8 cellular contexts compared by ENCODE assay signal in the genomic region with DNA sequence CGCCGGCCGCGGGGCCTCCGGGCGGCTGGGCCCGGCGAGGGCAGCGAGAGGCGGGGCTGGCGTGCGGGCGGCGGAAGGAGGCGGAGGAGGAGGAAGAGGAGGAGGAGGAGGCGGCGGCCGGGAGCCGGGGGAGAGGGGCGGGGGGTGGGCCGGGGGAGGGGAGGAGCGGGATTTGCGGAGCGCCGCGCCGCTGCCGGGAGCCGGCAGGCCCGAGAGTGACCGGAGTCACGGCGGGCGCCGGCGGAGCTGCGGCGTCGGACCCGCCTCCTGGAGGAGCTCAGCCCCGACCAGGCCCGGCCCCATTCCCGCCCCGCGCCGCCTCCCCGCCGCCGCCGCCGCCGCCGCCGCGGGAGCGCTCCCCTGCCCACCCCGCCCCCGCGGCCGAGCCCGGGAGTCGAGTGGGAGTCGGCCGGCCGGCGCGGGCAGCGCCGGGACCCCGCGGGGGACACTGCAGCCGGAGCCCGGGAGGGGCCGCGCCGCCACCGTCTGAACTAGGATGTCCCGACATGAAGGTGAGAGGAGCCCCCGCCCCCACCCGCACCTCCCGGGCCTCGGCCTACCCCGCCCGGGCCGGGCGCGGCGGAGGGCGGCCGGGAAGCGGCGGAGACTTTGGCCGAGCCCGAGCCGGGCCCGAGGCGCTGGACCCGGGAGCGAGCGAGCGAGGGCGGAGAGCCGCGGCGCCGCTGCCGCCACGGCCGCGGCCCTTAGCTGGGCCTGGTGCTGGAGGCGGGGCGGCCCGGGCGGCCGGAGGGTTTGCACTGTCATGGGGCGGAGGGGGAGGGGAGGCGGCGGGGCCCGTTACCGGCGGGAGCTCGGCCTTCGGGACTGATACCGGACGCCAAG. TPM values are rescaled to one million over a fixed set of nuclear protein-coding genes. Genes with fewer than 3 reads are reported as not detected.
DNase-seq lines count a peak whose midpoint lies in the region; ATAC-seq and TF ChIP-seq lines count a peak whose summit lies in the region.

A gene (plus strand): TSS at position 206 of the 843 bp plus-strand sequence. CDS start 291 bp downstream, at position 497.

- H3K27ac Mint-ChIP-seq in T-helper 17 cell: peak within 1 kb of the TSS; percentile 99
- H3K27ac Mint-ChIP-seq in type B pancreatic cell: peak within 1 kb of the TSS; percentile 95

- H3K36me3 Mint-ChIP-seq in T-helper 17 cell (ENCODE audit: low read depth): peaks cover 2% of the 10 kb centered on the region
- peaks cover 13% of the 10 kb centered on the region for H3K36me3 Mint-ChIP-seq in type B pancreatic cell

- H3K4me3 Mint-ChIP-seq in T-helper 17 cell (peak within 1 kb of the TSS; percentile 97), type B pancreatic cell (peak within 1 kb of the TSS; percentile 95)

- TF ChIP-seq EP300 in Ishikawa (IDR thresholded peaks at IDR 0.05; ENCODE audit: borderline replicate concordance): 0 out of 2 replicates have a peak, but pooled peaks have one; percentile 7

- H3K27me3 ChIP-seq in adrenal gland (no peaks in the 10 kb centered on the region), heart right ventricle (no peaks in the 10 kb centered on the region)

- no peak for TF ChIP-seq RAD21 in Ishikawa (IDR thresholded peaks at IDR 0.05; ENCODE audit: low read depth)

- TF ChIP-seq CTCF in adrenal gland (IDR thresholded peaks at IDR 0.05): no peak
- TF ChIP-seq CTCF in heart right ventricle (IDR thresholded peaks at IDR 0.05): no peak
- TF ChIP-seq CTCF in type B pancreatic cell (conservative IDR thresholded peaks at IDR 0.05): no peak

- no peaks in the 10 kb centered on the region for H3K27me3 Mint-ChIP-seq in T-helper 17 cell
- no peaks in the 10 kb centered on the region for H3K27me3 Mint-ChIP-seq in type B pancreatic cell

- H3K4me1 ChIP-seq in adrenal gland (replicated peaks in 1 of 2) (peaks cover 14 to 62% of the 10 kb centered on the region in 2 donors), heart right ventricle (peaks cover 6 to 72% (median 58%) of the 10 kb centered on the region in 9 donors)

- intact Hi-C loops in adrenal gland (cut with DNase I): no loop called here
- intact Hi-C loops in heart right ventricle (cut with DNase I): loop anchor here in 5 of 10 donors (2.0 to 5.0 kb wide), 3 partner anchors 36 to 44 kb away; no protein-coding TSS in a partner anchor
- intact Hi-C loops in posterior cingulate gyrus (cut with DNase I): no loop called here

- H3K9me3 Mint-ChIP-seq in type B pancreatic cell: no peaks in the 10 kb centered on the region

- H3K4me1 Mint-ChIP-seq in T-helper 17 cell (peaks cover 38% of the 10 kb centered on the region), type B pancreatic cell (ENCODE audit: unreplicated experiment) (peaks cover 36% of the 10 kb centered on the region)

- no peak for TF ChIP-seq POLR2A in adrenal gland (IDR thresholded peaks at IDR 0.05)

- WGBS in adrenal gland, 4 donors: 0 to 1% (median 1%) methylated on average over 32 to 112 of the region's 125 CpGs; no CpG with 5 or more reads in 1 of the 4 donors
- 0 to 1% methylated on average over 37 to 112 of the region's 125 CpGs for WGBS in heart right ventricle, 2 donors

- H3K27ac ChIP-seq in adrenal gland: peak within 1 kb of the TSS; percentile 91 to 99 (median 94)
- peak within 1 kb of the TSS; percentile 87 to 99 (median 96) for H3K27ac ChIP-seq in heart right ventricle

- peak; percentile 53 for ATAC-seq in GM21529 (IDR thresholded peaks at IDR 0.05; ENCODE audit: unreplicated experiment)
- peak; percentile 63 for ATAC-seq in T-helper 17 cell
- peak; percentile 67 to 81 (median 76) for ATAC-seq in heart right ventricle

- no peaks in the 10 kb centered on the region for H3K9me3 ChIP-seq in T-helper 17 cell (ENCODE audit: control insufficient read depth, low read length, poor library complexity, severe bottlenecking)
- no peaks in the 10 kb centered on the region for H3K9me3 ChIP-seq in adrenal gland (replicated peaks in 1 of 3)
- H3K9me3 ChIP-seq in heart right ventricle: no peaks in the 10 kb centered on the region

- no peaks in the 10 kb centered on the region for H3K36me3 ChIP-seq in adrenal gland (replicated peaks in 1 of 2)
- peaks cover 0 to 11% (median 0%) of the 10 kb centered on the region in 9 donors for H3K36me3 ChIP-seq in heart right ventricle

- DNase-seq in EH (ENCODE audit: low read depth) (peak; percentile 81), T-helper 17 cell (peak; percentile 51 to 69 (median 69)), adrenal gland (peak; percentile 74 to 89 (median 77)), heart right ventricle (peak; percentile 85 to 86), posterior cingulate gyrus (peak; percentile 57 to 96 (median 68)), type B pancreatic cell (ENCODE audit: extremely low spot score, unreplicated experiment) (peak; percentile 81)

- H3K4me3 ChIP-seq in adrenal gland: peak within 1 kb of the TSS; percentile 60 to 98 (median 70)
- H3K4me3 ChIP-seq in heart right ventricle: peak within 1 kb of the TSS; percentile 57 to 99 (median 88)

TF ChIP-seq in Ishikawa, 13 proteins besides CTCF, POLR2A, EP300 and RAD21:
- TF ChIP-seq CREB1 (IDR thresholded peaks at IDR 0.05; ENCODE audit: low read depth): no peak
- peak; percentile 37; the same call in 1 of the 2 replicates for TF ChIP-seq EGR1 (IDR thresholded peaks at IDR 0.05)
- no peak for TF ChIP-seq TEAD4 (IDR thresholded peaks at IDR 0.05)

RNA-seq across cellular contexts. Expression of the gene that starts here (rescaled TPM):
- total RNA-seq in T-helper 17 cell: 10 to 100 TPM; 63.6 to 80.6 TPM
- total RNA-seq in adrenal gland: 10 to 100 TPM; 19.3 to 74.2 (median 45.4) TPM
- 10 to 100 TPM in 2 of 3 donors, 1 to 10 TPM in 1; 9.7 to 63.3 (median 11.6) TPM for polyA plus RNA-seq in adrenal gland
- total RNA-seq in heart right ventricle: 10 to 100 TPM; 69.0 to 89.5 (median 81.0) TPM
- polyA plus RNA-seq in heart right ventricle: 10 to 100 TPM in 1 of 2 donors, 1 to 10 TPM in 1; 6.9 to 39.4 TPM
- total RNA-seq in type B pancreatic cell (ENCODE audit: low replicate concordance): 61.4 and 62.2 TPM in 2 replicates

Comparison
In these comparisons a context has a peak if more than half of its experiments do, and no peak if none do; other contexts are left out.
1. Peak in every context shown above with its lines: DNase-seq, ATAC-seq, H3K4me3 ChIP-seq and H3K27ac ChIP-seq.